ENCODE assay signal across 27 cellular contexts in genomic region chr6:105476978-105477377, GRCh38.
"Had no signal": no experiment of that assay in that cellular context is flagged by ENCODE, and none has a peak within 500 bp of the region (broad histone marks: within the 10 kb centered on the region; RNA-seq: fewer than 3 reads in every experiment).

No MANE protein-coding gene starts in this region.

- H3K4me3 ChIP-seq: ovary, psoas muscle, right lobe of liver, sigmoid colon, stomach, thoracic aorta, thyroid gland, tibial nerve, upper lobe of left lung had no signal

- H3K27me3 ChIP-seq: neutrophil, ovary, right lobe of liver, sigmoid colon, stomach, thyroid gland, tibial nerve, upper lobe of left lung had no signal

- H3K36me3 ChIP-seq: neutrophil, ovary, right lobe of liver, sigmoid colon, stomach, thoracic aorta, thyroid gland, tibial nerve, upper lobe of left lung had no signal

- H3K4me1 ChIP-seq: parathyroid adenoma, psoas muscle, right lobe of liver, sigmoid colon, thyroid gland, upper lobe of left lung had no signal

- DNase-seq: naive thymus-derived CD8-positive, alpha-beta T cell; nephron progenitor cell; nucleus accumbens; ovary; posterior cingulate gyrus; psoas muscle; right cardiac atrium; right lobe of liver; sigmoid colon; small intestine; stimulated activated CD4-positive, alpha-beta T cell treated with anti-CD3 and anti-CD28 coated beads, Interleukin-15, amount 100 ng/mL, for 24 hours; stimulated activated CD4-positive, alpha-beta T cell treated with anti-CD3 and anti-CD28 coated beads, Interleukin-2, amount 100 ng/mL, for 24 hours; stimulated activated CD4-positive, alpha-beta T cell treated with anti-CD3 and anti-CD28 coated beads, Interleukin-2, amount 100 ng/mL, for 48 hours; stimulated activated CD4-positive, alpha-beta T cell treated with anti-CD3 and anti-CD28 coated beads, Interleukin-4, amount 100 ng/mL, for 24 hours; stimulated activated naive B cell treated with anti-CD40 and anti-IgM and Interleukin-4, amounts not matched to agents 10 μg/mL and 1 μg/mL and 100 μg/mL, for 72 hours; stimulated activated naive CD4-positive, alpha-beta T cell treated with Interleukin-2 at 50 U/mL for 16 hours; stomach; thyroid gland; trophoblast cell; upper lobe of left lung had no signal

- H3K27ac ChIP-seq: neutrophil, ovary, parathyroid adenoma, psoas muscle, right lobe of liver, sigmoid colon, stomach, thoracic aorta, thyroid gland, tibial nerve, upper lobe of left lung had no signal

- H3K9ac ChIP-seq: parathyroid adenoma had no signal

- FAIRE-seq: small intestine, urothelium cell line had no signal

- H2AFZ ChIP-seq: parathyroid adenoma had no signal

- H3K79me2 ChIP-seq: parathyroid adenoma had no signal

- ATAC-seq: naive thymus-derived CD8-positive, alpha-beta T cell; natural killer cell treated with Interleukin-12 subunit alpha and Interleukin-12 subunit beta and Interleukin-15 and Interleukin-18, amount 100 ng/mL, for 72 hours; psoas muscle; right cardiac atrium; right lobe of liver; stimulated activated effector memory CD8-positive, alpha-beta T cell treated with anti-CD3 and anti-CD28 coated beads, Interleukin-12 subunit alpha, Interleukin-12 subunit beta, amount 100 ng/mL, for 72 hours; stimulated activated naive B cell treated with anti-CD40 and anti-IgM and Interleukin-4, amounts not matched to agents 10 μg/mL and 1 μg/mL and 100 μg/mL, for 72 hours had no signal

- H3K9me3 ChIP-seq: neutrophil, ovary, right lobe of liver, thoracic aorta, thyroid gland had no signal
